Comparison of ENCODE assay signal across 14 cellular contexts in the genomic region with DNA sequence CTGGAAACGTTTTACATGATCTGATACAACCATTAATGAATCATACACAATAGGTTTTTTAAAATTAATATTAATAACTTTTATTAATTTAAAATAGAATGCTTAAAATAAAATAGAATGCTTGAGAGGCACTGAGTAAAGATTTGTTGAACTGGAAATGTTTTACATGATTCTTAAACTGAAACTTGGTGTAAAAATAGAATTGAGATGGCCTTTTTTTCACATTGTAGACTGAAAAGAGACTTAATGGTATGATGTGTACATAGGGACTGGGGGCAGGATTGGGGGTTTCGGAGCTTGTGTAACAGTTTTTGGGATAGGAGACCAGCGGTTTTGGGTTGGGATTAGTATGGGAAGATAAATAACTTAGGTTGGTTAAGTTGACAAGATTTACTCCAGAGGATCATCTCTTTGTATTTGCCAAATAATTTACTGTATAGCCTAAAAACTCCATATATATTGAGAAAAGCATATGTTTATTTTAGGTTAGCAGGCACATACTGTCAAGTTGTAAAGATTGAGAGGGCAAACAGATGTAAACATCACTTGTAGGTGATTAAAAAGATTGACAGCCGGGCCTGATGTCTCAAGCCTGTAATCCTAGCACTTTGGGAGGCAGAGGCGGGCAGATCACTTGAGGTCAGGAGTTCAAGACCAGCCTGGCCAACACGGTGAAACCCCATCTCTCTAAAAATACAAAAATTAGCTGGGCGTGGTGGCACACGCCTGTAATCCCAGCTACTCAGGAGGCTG. TPM values are rescaled to one million over a fixed set of nuclear protein-coding genes. Genes with fewer than 3 reads are reported as not detected.
A peak's percentile ranks its signal among the peaks of the same experiment; 100 is the strongest.
DNase-seq lines count a peak whose midpoint lies in the region; ATAC-seq, FAIRE-seq and TF ChIP-seq lines count a peak whose summit lies in the region.
"Had no signal": no experiment of that assay in that cellular context is flagged by ENCODE, and none has a peak within 500 bp of the region (broad histone marks: within the 10 kb centered on the region; RNA-seq: fewer than 3 reads in every experiment).

No MANE protein-coding gene starts in this region.

- TF ChIP-seq CTCF in transverse colon (IDR thresholded peaks at IDR 0.05) = no peak

- H3K36me3 ChIP-seq in transverse colon = no peaks in the 10 kb centered on the region

- H3K27ac ChIP-seq in transverse colon = no peak overlapping the region

- H3K27me3 ChIP-seq in transverse colon = no peaks in the 10 kb centered on the region

- no peak for TF ChIP-seq POLR2A in transverse colon (IDR thresholded peaks at IDR 0.05)

- H3K4me1 ChIP-seq in transverse colon = peaks cover 6 to 30% (median 23%) of the 10 kb centered on the region in 4 donors

- WGBS in transverse colon (ENCODE audit: low coverage in 1 of 2), 2 donors = 71 to 76% methylated on average over 3 to 8 of the region's 8 CpGs

- peak overlapping the region; percentile 85 for H3K4me3 Mint-ChIP-seq in stimulated activated naive CD8-positive, alpha-beta T cell treated with anti-CD3 and anti-CD28 coated beads, Interleukin-15, Interleukin-2, amounts not matched to agents 100 ng/mL and 50 ng/mL, for 24 hours
- H3K4me3 Mint-ChIP-seq in immature natural killer cell = peak overlapping the region; percentile 26 to 98 (median 91)

- no peak for TF ChIP-seq EP300 in transverse colon (IDR thresholded peaks at IDR 0.05; ENCODE audit: low read depth)

- no peaks in the 10 kb centered on the region for H3K9me3 ChIP-seq in transverse colon

- in situ Hi-C loops in transverse colon (cut with MboI; ENCODE audit: low pct_ligation_motif_present in 1 of 4, low pct_unique_long_range_greater_than_20kb in 1 of 4, low sequenced_read_pairs in 3 of 4) = no loop called here

- no peaks in the 10 kb centered on the region for H3K27me3 Mint-ChIP-seq in stimulated activated naive CD8-positive, alpha-beta T cell treated with anti-CD3 and anti-CD28 coated beads, Interleukin-15, Interleukin-2, amounts not matched to agents 100 ng/mL and 50 ng/mL, for 24 hours
- peaks cover 7 to 9% (median 8%) of the 10 kb centered on the region in 3 donors for H3K27me3 Mint-ChIP-seq in immature natural killer cell (ENCODE audit: low read depth in 3 of 3)

- H3K27ac Mint-ChIP-seq in stimulated activated naive CD8-positive, alpha-beta T cell treated with anti-CD3 and anti-CD28 coated beads, Interleukin-15, Interleukin-2, amounts not matched to agents 100 ng/mL and 50 ng/mL, for 24 hours = peak overlapping the region; percentile 98
- peak overlapping the region; percentile 60 to 99 (median 96) for H3K27ac Mint-ChIP-seq in immature natural killer cell

- intact Hi-C loops in transverse colon (cut with DNase I; ENCODE audit: low total_unique reads) = no loop called here

- no peak overlapping the region for H3K4me3 ChIP-seq in transverse colon

- no peaks in the 10 kb centered on the region for H3K9me3 Mint-ChIP-seq in stimulated activated naive CD8-positive, alpha-beta T cell treated with anti-CD3 and anti-CD28 coated beads, Interleukin-15, Interleukin-2, amounts not matched to agents 100 ng/mL and 50 ng/mL, for 24 hours
- H3K9me3 Mint-ChIP-seq in immature natural killer cell = no peaks in the 10 kb centered on the region
- H3K9me3 Mint-ChIP-seq: CD14-positive monocyte had no signal

- FAIRE-seq in TTC549 (lab: Jason Lieb, UNC) = peak; percentile 52

- peaks cover 43% of the 10 kb centered on the region for H3K4me1 Mint-ChIP-seq in stimulated activated naive CD8-positive, alpha-beta T cell treated with anti-CD3 and anti-CD28 coated beads, Interleukin-15, Interleukin-2, amounts not matched to agents 100 ng/mL and 50 ng/mL, for 24 hours (ENCODE audit: low read depth)
- peaks cover 40 to 46% of the 10 kb centered on the region in 2 donors for H3K4me1 Mint-ChIP-seq in immature natural killer cell

- ATAC-seq in stimulated activated naive CD8-positive, alpha-beta T cell treated with anti-CD3 and anti-CD28 coated beads, Interleukin-15, Interleukin-2, amounts not matched to agents 100 U/mL and 50 U/mL, for 24 hours = no peak
- no peak for ATAC-seq in activated CD4-positive, CD25-positive, alpha-beta regulatory T cell treated with anti-CD3 and anti-CD28 coated beads, Interleukin-2, amount 50 U/mL, for 24 hours
- ATAC-seq: sciatic nerve had no signal

- no peak for DNase-seq in stimulated activated naive CD8-positive, alpha-beta T cell treated with anti-CD3 and anti-CD28 coated beads, Interleukin-15, Interleukin-2, amounts not matched to agents 100 U/mL and 50 U/mL, for 24 hours
- no peak for DNase-seq in immature natural killer cell
- DNase-seq in DMS53 treated with DMSO at 0.1 percent for 48 hours (lab: John Stamatoyannopoulos, UW; ENCODE audit: unreplicated experiment) = no peak
- no peak for DNase-seq in transverse colon
- no peak for DNase-seq in NCI-H1436 treated with DMSO at 0.1 percent for 48 hours (lab: John Stamatoyannopoulos, UW)
- DNase-seq: activated CD4-positive, alpha-beta T cell treated with anti-CD3 and anti-CD28 coated beads for 48 hours; HCEC 1CT; KBM-7; NCI-H2171 had no signal

- peaks cover 25% of the 10 kb centered on the region for H3K36me3 Mint-ChIP-seq in stimulated activated naive CD8-positive, alpha-beta T cell treated with anti-CD3 and anti-CD28 coated beads, Interleukin-15, Interleukin-2, amounts not matched to agents 100 ng/mL and 50 ng/mL, for 24 hours (ENCODE audit: low read depth)
- no peaks in the 10 kb centered on the region for H3K36me3 Mint-ChIP-seq in immature natural killer cell
- H3K36me3 Mint-ChIP-seq: CD14-positive monocyte had no signal

RNA-seq across cellular contexts. Expression of gene ZNF410, which starts 2.0 kb away (rescaled TPM):
- 10 to 100 TPM; 72.6 to 88.0 (median 86.1) TPM for polyA plus RNA-seq in immature natural killer cell
- total RNA-seq in transverse colon = 100 to 1,000 TPM in 1 of 4 donors, 10 to 100 TPM in 3; 33.2 to 104 (median 45.9) TPM

RNA-seq across cellular contexts. Expression of gene PTGR2, which starts 33.0 kb away (rescaled TPM):
- 1 to 10 TPM in 2 of 3 donors, under 1 TPM in 1; 0.76 to 1.6 (median 1.0) TPM for polyA plus RNA-seq in immature natural killer cell
- total RNA-seq in transverse colon = 10 to 100 TPM in 2 of 4 donors, 1 to 10 TPM in 2; 1.8 to 15.8 (median 10.8) TPM
